13 cellular contexts compared by ENCODE assay signal in genomic region chr12:113919791-113920190, GRCh38. TPM values are rescaled to one million over a fixed set of nuclear protein-coding genes. Genes with fewer than 3 reads are reported as not detected.
DNase-seq lines count a peak whose midpoint lies in the region; ATAC-seq and TF ChIP-seq lines count a peak whose summit lies in the region.
"Had no signal": no experiment of that assay in that cellular context is flagged by ENCODE, and none has a peak within 500 bp of the region (broad histone marks: within the 10 kb centered on the region; RNA-seq: fewer than 3 reads in every experiment).

No MANE protein-coding gene starts in this region.

- no peak for TF ChIP-seq POLR2A in GM18505 (IDR thresholded peaks at IDR 0.05; ENCODE audit: borderline replicate concordance, extremely low read depth, insufficient read depth, insufficient read length)

- no peak overlapping the region for H3K4ac ChIP-seq in H9 (ENCODE audit: low read depth, low read length)

- no peak overlapping the region for H3K4me2 ChIP-seq in H9 (ENCODE audit: insufficient read depth, insufficient read length, low read length)

- no peak overlapping the region for H2AK5ac ChIP-seq in H9 (ENCODE audit: insufficient read length, low read length)

- H3K9me3 ChIP-seq in H9 (ENCODE audit: control insufficient read depth, low read depth, low read length): no peaks in the 10 kb centered on the region

- intact Hi-C loops in activated naive CD4-positive, alpha-beta T cell treated with anti-CD3 and anti-CD28 coated beads for 36 hours (cut with micrococcal nuclease): loop anchor here (10.0 kb wide), 1 partner anchor 265 kb away; no protein-coding TSS in a partner anchor

- no peak for DNase-seq in activated naive CD4-positive, alpha-beta T cell treated with anti-CD3 and anti-CD28 coated beads for 36 hours
- no peak for DNase-seq in activated naive CD4-positive, alpha-beta T cell treated with anti-CD3 and anti-CD28 coated beads, Interleukin-2, amount 50 U/mL, for 16 hours
- DNase-seq in H9 (no peak), neural crest cell (ENCODE audit: low read depth, low spot score) (no peak), Ammon's horn (ENCODE audit: low spot score) (no peak)
- DNase-seq in stimulated activated naive B cell treated with anti-CD40 and anti-IgM and Interleukin-4, amounts not matched to agents 10 μg/mL and 1 μg/mL and 100 μg/mL, for 72 hours: no peak
- DNase-seq: C1 segment of cervical spinal cord; Calu3; CD4-positive, alpha-beta T cell; DMS 273 treated with DMSO at 0.1 percent for 48 hours; GM23248 had no signal

- CTCF ChIA-PET in activated naive CD4-positive, alpha-beta T cell treated with anti-CD3 and anti-CD28 coated beads for 36 hours (lab: Charles Lee): interaction anchor here (1.1 kb wide), 1 partner anchor 9 kb away, joined by 3 read pairs; no protein-coding TSS in a partner anchor

- H3K23ac ChIP-seq in H9 (ENCODE audit: insufficient read length, low read depth, low read length): no peak overlapping the region

- H3K4me1 Mint-ChIP-seq in activated naive CD4-positive, alpha-beta T cell treated with anti-CD3 and anti-CD28 coated beads for 36 hours (ENCODE audit: low read depth): no peaks in the 10 kb centered on the region
- no peaks in the 10 kb centered on the region for H3K4me1 Mint-ChIP-seq in H9
- no peaks in the 10 kb centered on the region for H3K4me1 Mint-ChIP-seq in neural crest cell
- no peaks in the 10 kb centered on the region for H3K4me1 Mint-ChIP-seq in stimulated activated naive B cell treated with anti-CD40 and anti-IgM and Interleukin-4, amounts not matched to agents 10 μg/mL and 1 μg/mL and 100 μg/mL, for 72 hours

- TF ChIP-seq CTCF in H9 (conservative IDR thresholded peaks at IDR 0.05): no peak
- no peak for TF ChIP-seq CTCF in neural crest cell (conservative IDR thresholded peaks at IDR 0.05)

- no peaks in the 10 kb centered on the region for H3K79me1 ChIP-seq in H9 (ENCODE audit: insufficient read depth, low read depth, low read length, poor library complexity, severe bottlenecking)

- no peak overlapping the region for H4K5ac ChIP-seq in H9 (ENCODE audit: insufficient read length, low read depth, low read length)

- no peak overlapping the region for H3T11ph ChIP-seq in H9 (ENCODE audit: low read length)

- H3K27ac Mint-ChIP-seq in activated naive CD4-positive, alpha-beta T cell treated with anti-CD3 and anti-CD28 coated beads for 36 hours: peak overlapping the region; percentile 46
- H3K27ac Mint-ChIP-seq in H9 (peak overlapping the region in 2 of 3 experiments; percentile 23 to 83; a peak in 2 of 7 replicates), neural crest cell (ENCODE audit: unreplicated experiment) (peak overlapping the region; percentile 19)
- H3K27ac Mint-ChIP-seq in stimulated activated naive B cell treated with anti-CD40 and anti-IgM and Interleukin-4, amounts not matched to agents 10 μg/mL and 1 μg/mL and 100 μg/mL, for 72 hours: peak overlapping the region; percentile 20
- H3K27ac Mint-ChIP-seq: CD4-positive, alpha-beta T cell had no signal

- no peaks in the 10 kb centered on the region for H3K27me3 Mint-ChIP-seq in activated naive CD4-positive, alpha-beta T cell treated with anti-CD3 and anti-CD28 coated beads for 36 hours (ENCODE audit: low read depth)
- H3K27me3 Mint-ChIP-seq in H9 (ENCODE audit: low read depth): no peaks in the 10 kb centered on the region
- no peaks in the 10 kb centered on the region for H3K27me3 Mint-ChIP-seq in neural crest cell (ENCODE audit: low read depth)
- H3K27me3 Mint-ChIP-seq in stimulated activated naive B cell treated with anti-CD40 and anti-IgM and Interleukin-4, amounts not matched to agents 10 μg/mL and 1 μg/mL and 100 μg/mL, for 72 hours: no peaks in the 10 kb centered on the region
- H3K27me3 Mint-ChIP-seq: CD4-positive, alpha-beta T cell had no signal

- no peak overlapping the region for H3K56ac ChIP-seq in H9 (ENCODE audit: insufficient read length, low read depth, low read length)

- no peak overlapping the region for H2BK120ac ChIP-seq in H9 (ENCODE audit: low read depth, low read length, poor library complexity, severe bottlenecking)

- no peak overlapping the region for H2BK12ac ChIP-seq in H9 (ENCODE audit: insufficient read length, low read depth, low read length)

- H4K20me1 ChIP-seq in H9 (ENCODE audit: control insufficient read depth, insufficient read depth, insufficient read length): no peaks in the 10 kb centered on the region

- peaks cover 63% of the 10 kb centered on the region for H3K36me3 Mint-ChIP-seq in activated naive CD4-positive, alpha-beta T cell treated with anti-CD3 and anti-CD28 coated beads for 36 hours (ENCODE audit: low read depth)
- H3K36me3 Mint-ChIP-seq in H9 (ENCODE audit: insufficient read depth in 1 of 3, low read depth in 3 of 3) (peaks cover 24 to 60% (median 37%) of the 10 kb centered on the region in 3 experiments; a peak in 6 of 7 replicates), neural crest cell (ENCODE audit: low read depth) (peaks cover 4% of the 10 kb centered on the region)
- H3K36me3 Mint-ChIP-seq in stimulated activated naive B cell treated with anti-CD40 and anti-IgM and Interleukin-4, amounts not matched to agents 10 μg/mL and 1 μg/mL and 100 μg/mL, for 72 hours: peaks cover 63 to 80% of the 10 kb centered on the region in 2 donors

- no peaks in the 10 kb centered on the region for H3K23me2 ChIP-seq in H9 (ENCODE audit: insufficient read length, low read depth, low read length, poor library complexity, severe bottlenecking)

- no peak overlapping the region for H4K91ac ChIP-seq in H9 (ENCODE audit: insufficient read length, low read depth, low read length)

- no peak overlapping the region for H3K9ac ChIP-seq in H9 (ENCODE audit: extremely low read depth, insufficient read length, low read length)
- H3K9ac ChIP-seq: GM23248 had no signal

- no peaks in the 10 kb centered on the region for H3K79me2 ChIP-seq in H9 (ENCODE audit: insufficient read depth, low read length)

- H3K4me3 Mint-ChIP-seq in activated naive CD4-positive, alpha-beta T cell treated with anti-CD3 and anti-CD28 coated beads for 36 hours: no peak overlapping the region
- no peak overlapping the region for H3K4me3 Mint-ChIP-seq in H9
- no peak overlapping the region for H3K4me3 Mint-ChIP-seq in neural crest cell
- H3K4me3 Mint-ChIP-seq in stimulated activated naive B cell treated with anti-CD40 and anti-IgM and Interleukin-4, amounts not matched to agents 10 μg/mL and 1 μg/mL and 100 μg/mL, for 72 hours: no peak overlapping the region
- H3K4me3 Mint-ChIP-seq: CD4-positive, alpha-beta T cell had no signal

- H3K9me3 Mint-ChIP-seq in activated naive CD4-positive, alpha-beta T cell treated with anti-CD3 and anti-CD28 coated beads for 36 hours: no peaks in the 10 kb centered on the region
- H3K9me3 Mint-ChIP-seq in H9: no peaks in the 10 kb centered on the region
- no peaks in the 10 kb centered on the region for H3K9me3 Mint-ChIP-seq in neural crest cell
- H3K9me3 Mint-ChIP-seq in stimulated activated naive B cell treated with anti-CD40 and anti-IgM and Interleukin-4, amounts not matched to agents 10 μg/mL and 1 μg/mL and 100 μg/mL, for 72 hours: no peaks in the 10 kb centered on the region
- H3K9me3 Mint-ChIP-seq: CD4-positive, alpha-beta T cell had no signal

- no peak overlapping the region for H2BK15ac ChIP-seq in H9 (ENCODE audit: low read depth, low read length)

- no peak overlapping the region for H2AFZ ChIP-seq in H9 (ENCODE audit: low read length)
- H2AFZ ChIP-seq: GM23248 had no signal

- H3K14ac ChIP-seq in H9 (ENCODE audit: insufficient read depth, low read length): no peak overlapping the region

- no peak overlapping the region for H3K18ac ChIP-seq in H9 (ENCODE audit: insufficient read length, low read depth, low read length)

- H2BK20ac ChIP-seq in H9 (ENCODE audit: low read depth, low read length, poor library complexity, severe bottlenecking): no peak overlapping the region

- H4K8ac ChIP-seq in H9 (replicated peaks; ENCODE audit: insufficient read length, low read depth, low read length): no peak overlapping the region

- WGBS in H9 (ENCODE audit: extremely low coverage, insufficient read length, low lambda C conversion rate): no CpG with 5 or more reads among the region's 5 CpGs

- no peak overlapping the region for H2BK5ac ChIP-seq in H9 (ENCODE audit: insufficient read length, low read length)

- H3K27me3 ChIP-seq in H9 (ENCODE audit: insufficient read depth, low read length): no peaks in the 10 kb centered on the region

- no peak for ATAC-seq in stimulated activated naive B cell treated with anti-CD40 and anti-IgM and Interleukin-4, amounts not matched to agents 10 μg/mL and 1 μg/mL and 100 μg/mL, for 72 hours (replicated peaks)
- ATAC-seq in GM18505 (IDR thresholded peaks at IDR 0.05; ENCODE audit: unreplicated experiment): no peak

- no peaks in the 10 kb centered on the region for H3K4me1 ChIP-seq in H9 (ENCODE audit: insufficient read depth, low read length)

- H3K27ac ChIP-seq in H9 (ENCODE audit: insufficient read length, low read depth, low read length): no peak overlapping the region
- H3K27ac ChIP-seq: 22Rv1, GM23248 had no signal

RNA-seq across cellular contexts. Expression of gene RBM19, which starts 46.3 kb away (rescaled TPM):
- 10 to 100 TPM; 89.0 to 96.2 TPM for total RNA-seq in activated naive CD4-positive, alpha-beta T cell treated with anti-CD3 and anti-CD28 coated beads for 36 hours
- total RNA-seq in H9 (2021) (32.2 and 33.1 TPM in 2 replicates), neural crest cell (35.3 and 42.6 TPM in 2 replicates)
